20 cellular contexts compared by ENCODE assay signal in genomic region chr1:15288173-15288926, GRCh38. TPM values are rescaled to one million over a fixed set of nuclear protein-coding genes. Genes with fewer than 3 reads are reported as not detected.
DNase-seq lines count a peak whose midpoint lies in the region; ATAC-seq and TF ChIP-seq lines count a peak whose summit lies in the region.
"Had no signal": no experiment of that assay in that cellular context is flagged by ENCODE, and none has a peak within 500 bp of the region (broad histone marks: within the 10 kb centered on the region; RNA-seq: fewer than 3 reads in every experiment).

No MANE protein-coding gene starts in this region.

- no peak overlapping the region for H3K27ac ChIP-seq in spleen
- H3K27ac ChIP-seq: esophagus muscularis mucosa, Peyer's patch, tibial nerve had no signal

- WGBS in spleen, 5 donors, result 80 to 89% (median 84%) methylated on average over 9 to 10 of the region's 10 CpGs

- no peaks in the 10 kb centered on the region for H3K4me1 ChIP-seq in spleen
- H3K4me1 ChIP-seq: tibial nerve had no signal

- H3K27me3 ChIP-seq in spleen (replicated peaks in 1 of 7), result peaks cover 0 to 6% (median 0%) of the 10 kb centered on the region in 7 donors
- H3K27me3 ChIP-seq: esophagus muscularis mucosa, Peyer's patch, tibial nerve had no signal

- no peaks in the 10 kb centered on the region for H3K9me3 Mint-ChIP-seq in chondrocyte (ENCODE audit: low read depth)
- no peaks in the 10 kb centered on the region for H3K9me3 Mint-ChIP-seq in stimulated activated effector memory CD8-positive, alpha-beta T cell treated with anti-CD3 and anti-CD28 coated beads, Interleukin-12 subunit alpha, Interleukin-12 subunit beta, amount 100 ng/mL, for 72 hours

- H3K27me3 Mint-ChIP-seq in chondrocyte (ENCODE audit: low read depth), result peaks cover 11% of the 10 kb centered on the region

- no peak overlapping the region for H3K4me3 ChIP-seq in spleen
- H3K4me3 ChIP-seq: esophagus muscularis mucosa, Peyer's patch, tibial nerve had no signal

- intact Hi-C loops in spleen (cut with DNase I; ENCODE audit: low total_unique reads), result no loop called here

- ATAC-seq in stimulated activated effector memory CD8-positive, alpha-beta T cell treated with anti-CD3 and anti-CD28 coated beads, Interleukin-12 subunit alpha, Interleukin-12 subunit beta, amount 100 ng/mL, for 72 hours, result no peak
- no peak for ATAC-seq in HG03469 (IDR thresholded peaks at IDR 0.05; ENCODE audit: unreplicated experiment)

- DNase-seq in NCI-H510A treated with DMSO at 0.1 percent for 48 hours (lab: John Stamatoyannopoulos, UW), result peak; percentile 49
- no peak for DNase-seq in NCI-H510A (lab: John Stamatoyannopoulos, UW)
- peak; percentile 3 for DNase-seq in NCI-H2171 (lab: John Stamatoyannopoulos, UW)
- DNase-seq in chondrocyte (ENCODE audit: low spot score), result no peak
- DNase-seq in stimulated activated effector memory CD8-positive, alpha-beta T cell treated with anti-CD3 and anti-CD28 coated beads, Interleukin-12 subunit alpha, Interleukin-12 subunit beta, amount 100 ng/mL, for 72 hours (ENCODE audit: low spot score in 2 of 2), result no peak
- no peak for DNase-seq in HUDEP-2 (lab: John Stamatoyannopoulos, UW; ENCODE audit: unreplicated experiment in 76 of 76)
- DNase-seq in spleen, result no peak
- DNase-seq: activated B cell treated with CpG ODN at 0.5 μM for 24 hours; activated gamma-delta T cell; CD8-positive, alpha-beta memory T cell; GF-D8; H7; NCI-H526 treated with DMSO at 0.1 percent for 48 hours; occipital lobe; Peyer's patch; stimulated activated CD4-positive, alpha-beta T cell treated with anti-CD3 and anti-CD28 coated beads, Interleukin-4, amount 100 ng/mL, for 4 hours; T-helper 1 cell had no signal

- no peaks in the 10 kb centered on the region for H3K36me3 Mint-ChIP-seq in chondrocyte (ENCODE audit: low read depth)
- no peaks in the 10 kb centered on the region for H3K36me3 Mint-ChIP-seq in stimulated activated effector memory CD8-positive, alpha-beta T cell treated with anti-CD3 and anti-CD28 coated beads, Interleukin-12 subunit alpha, Interleukin-12 subunit beta, amount 100 ng/mL, for 72 hours
- H3K36me3 Mint-ChIP-seq: CD8-positive, alpha-beta memory T cell had no signal

- no peak for TF ChIP-seq POLR2A in spleen (IDR thresholded peaks at IDR 0.05)

- H3K9me3 ChIP-seq in spleen, result peaks cover 0 to 10% (median 2%) of the 10 kb centered on the region in 8 donors
- H3K9me3 ChIP-seq: esophagus muscularis mucosa, Peyer's patch had no signal

- no peak overlapping the region for H3K4me3 Mint-ChIP-seq in chondrocyte (ENCODE audit: unreplicated experiment)
- no peak overlapping the region for H3K4me3 Mint-ChIP-seq in stimulated activated effector memory CD8-positive, alpha-beta T cell treated with anti-CD3 and anti-CD28 coated beads, Interleukin-12 subunit alpha, Interleukin-12 subunit beta, amount 100 ng/mL, for 72 hours
- H3K4me3 Mint-ChIP-seq: activated B cell treated with CpG ODN at 0.5 μM for 24 hours; CD8-positive, alpha-beta memory T cell had no signal

- peak; percentile 12 for TF ChIP-seq CTCF in chondrocyte (IDR thresholded peaks at IDR 0.05)
- TF ChIP-seq CTCF in spleen (IDR thresholded peaks at IDR 0.05 in 8 of 11, conservative IDR thresholded peaks at IDR 0.05 in 3 of 11), result no peak

- H3K27ac Mint-ChIP-seq in chondrocyte (ENCODE audit: unreplicated experiment), result no peak overlapping the region
- H3K27ac Mint-ChIP-seq in stimulated activated effector memory CD8-positive, alpha-beta T cell treated with anti-CD3 and anti-CD28 coated beads, Interleukin-12 subunit alpha, Interleukin-12 subunit beta, amount 100 ng/mL, for 72 hours, result peak overlapping the region; percentile 7
- H3K27ac Mint-ChIP-seq: activated B cell treated with CpG ODN at 0.5 μM for 24 hours had no signal

- H3K4me1 Mint-ChIP-seq in chondrocyte (ENCODE audit: low read depth), result peaks cover 11% of the 10 kb centered on the region
- peaks cover 11% of the 10 kb centered on the region for H3K4me1 Mint-ChIP-seq in stimulated activated effector memory CD8-positive, alpha-beta T cell treated with anti-CD3 and anti-CD28 coated beads, Interleukin-12 subunit alpha, Interleukin-12 subunit beta, amount 100 ng/mL, for 72 hours
- H3K4me1 Mint-ChIP-seq: activated B cell treated with CpG ODN at 0.5 μM for 24 hours had no signal

- no peaks in the 10 kb centered on the region for H3K36me3 ChIP-seq in spleen
- H3K36me3 ChIP-seq: esophagus muscularis mucosa, Peyer's patch, tibial nerve had no signal

RNA-seq across cellular contexts. Expression of gene FHAD1, which starts 41.3 kb away (rescaled TPM):
- total RNA-seq in chondrocyte (not detected in 3 replicates), spleen (1 to 10 TPM in 1 of 7 donors, under 1 TPM in 3, not detected in 3; 0.25 to 1.0 (median 0.28) TPM)
- under 1 TPM; 0.22 to 0.43 (median 0.26) TPM for polyA plus RNA-seq in spleen
- total RNA-seq: activated B cell treated with CpG ODN at 0.5 μM for 24 hours; CD8-positive, alpha-beta memory T cell had no signal
- polyA plus RNA-seq: CD8-positive, alpha-beta memory T cell had no signal

Comparison
In these comparisons a context has a peak if more than half of its experiments do, and no peak if none do; other contexts are left out.
1. DNase-seq: peak in NCI-H510A treated with DMSO at 0.1 percent for 48 hours (single experiment) and NCI-H2171 (single experiment); none in NCI-H510A (single experiment), chondrocyte (single experiment), stimulated activated effector memory CD8-positive, alpha-beta T cell treated with anti-CD3 and anti-CD28 coated beads, Interleukin-12 subunit alpha, Interleukin-12 subunit beta, amount 100 ng/mL, for 72 hours (0 of 2), HUDEP-2 (0 of 76) and spleen (single experiment).